ENCODE assay signal across 2 cellular contexts in the genomic region with DNA sequence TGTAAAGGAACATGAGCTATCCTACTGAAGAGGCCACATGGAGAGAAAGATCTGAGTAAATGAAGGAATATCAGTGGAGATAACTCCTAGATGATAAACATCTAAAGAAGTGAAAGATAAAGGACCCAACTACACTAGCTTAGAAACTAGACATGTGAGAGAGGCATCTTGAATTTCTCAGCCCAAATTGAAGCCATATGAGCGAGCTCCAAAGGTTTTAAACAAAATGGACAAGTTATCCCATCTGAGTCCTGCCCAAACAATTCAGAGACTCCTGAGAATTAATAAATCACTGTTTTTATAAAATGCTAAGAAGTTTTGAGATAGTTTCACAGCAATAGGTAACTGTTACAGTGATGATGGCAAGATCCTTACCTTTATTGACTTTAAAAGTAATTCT.
TF ChIP-seq lines count a peak whose summit lies in the region.

No MANE protein-coding gene starts in this region.

TF ChIP-seq in HCT116, 20 proteins besides CTCF, POLR2A, EP300 and RAD21 (continued from another document):
- no peak for TF ChIP-seq ZBTB33 (IDR thresholded peaks at IDR 0.05; ENCODE audit: extremely low read depth, insufficient replicate concordance, low read length)
- TF ChIP-seq EZH2phosphoT487 (IDR thresholded peaks at IDR 0.05; ENCODE audit: borderline replicate concordance) = no peak
TF ChIP-seq in HCT116: peak in this region for 0.

TF ChIP-seq in SK-N-SH treated with all-trans-retinoic acid at 6 μM for 48 hours, 23 proteins besides CTCF, POLR2A, EP300 and RAD21 (continued from another document):
- TF ChIP-seq CSRNP3 (CRISPR knock-in tag; IDR thresholded peaks at IDR 0.05) (no peak), ESRRG (CRISPR knock-in tag; IDR thresholded peaks at IDR 0.05) (no peak)
